In genomic region chr1:208126108-208126507, GRCh38 we compare ENCODE assay signal across 20 cellular contexts.
"Had no signal": no experiment of that assay in that cellular context is flagged by ENCODE, and none has a peak within 500 bp of the region (broad histone marks: within the 10 kb centered on the region; RNA-seq: fewer than 3 reads in every experiment).

No MANE protein-coding gene starts in this region.

- H3K27ac ChIP-seq: RWPE1 had no signal

- ATAC-seq: Panc1, PC-3 had no signal

- H3K4me3 ChIP-seq: MG63 had no signal

- H3K9me3 ChIP-seq: MG63, SK-N-SH had no signal

- H3K27me3 ChIP-seq: MG63 had no signal

- H3K4me2 ChIP-seq: SK-N-SH had no signal

- H3K36me3 ChIP-seq: MG63 had no signal

- H3K9ac ChIP-seq: SK-N-SH had no signal

- DNase-seq: Karpas-422, KG1, MG63, NCI-H1092, NCI-H1105 treated with DMSO at 0.1 percent for 48 hours, NCI-H1417 treated with DMSO at 0.1 percent for 48 hours, NCI-H146, NCI-H1694 treated with DMSO at 0.1 percent for 48 hours, NCI-H1930, NCI-H2081, NCI-H2107, NCI-H2227 treated with DMSO at 0.1 percent for 48 hours, NCI-H524, NCI-H526 treated with DMSO at 0.1 percent for 48 hours, NCI-H748 treated with DMSO at 0.1 percent for 48 hours, PC-3, SHP77, SK-N-SH had no signal
